ENCODE assay signal across 9 cellular contexts in the genomic region with DNA sequence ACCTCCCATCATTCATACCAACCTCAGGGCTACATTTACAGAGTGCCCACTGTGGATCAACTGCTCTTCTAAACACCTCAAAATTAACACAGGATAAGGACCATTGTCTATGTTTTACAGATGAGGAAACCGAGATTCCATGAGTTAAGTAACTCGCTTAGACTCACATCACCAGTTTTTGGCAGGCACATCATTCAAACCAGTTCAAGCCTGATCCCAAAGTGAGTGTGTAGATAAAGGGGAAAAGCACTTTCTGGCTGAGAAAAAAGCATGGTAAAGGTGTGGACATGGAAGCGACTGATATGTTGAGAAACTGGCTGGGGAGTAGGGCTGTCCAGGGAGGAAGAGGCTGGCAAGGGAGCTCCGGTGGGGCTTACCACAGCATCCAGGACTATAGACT.
"Had no signal": no experiment of that assay in that cellular context is flagged by ENCODE, and none has a peak within 500 bp of the region (broad histone marks: within the 10 kb centered on the region; RNA-seq: fewer than 3 reads in every experiment).

No MANE protein-coding gene starts in this region.

- DNase-seq: GM23248, GOT3, H7, HFFc6, IMR-90 had no signal

- H3K27ac ChIP-seq: GM23248, HL-60 had no signal

- H3K9me3 ChIP-seq: HAP-1 had no signal

- H3K9ac ChIP-seq: GM23248 had no signal

- FAIRE-seq: K562 had no signal

- H3K4me3 ChIP-seq: GM23248, HAP-1, K562 had no signal

- H3K36me3 ChIP-seq: HAP-1 had no signal

- H3K4me3 Mint-ChIP-seq: HFFc6 had no signal

- H2AFZ ChIP-seq: GM23248 had no signal

- ATAC-seq: HCT116, K562 had no signal

- H3K27ac Mint-ChIP-seq: HFFc6 had no signal
